In genomic region chr5:172429201-172429940, GRCh38 we compare ENCODE assay signal across 10 cellular contexts. TPM values are rescaled to one million over a fixed set of nuclear protein-coding genes. Genes with fewer than 3 reads are reported as not detected.
DNase-seq lines count a peak whose midpoint lies in the region; ATAC-seq and TF ChIP-seq lines count a peak whose summit lies in the region.
"Had no signal": no experiment of that assay in that cellular context is flagged by ENCODE, and none has a peak within 500 bp of the region (broad histone marks: within the 10 kb centered on the region; RNA-seq: fewer than 3 reads in every experiment).

No MANE protein-coding gene starts in this region.

- peak; percentile 53 for ATAC-seq in left lobe of liver
- ATAC-seq in HG03457 (IDR thresholded peaks at IDR 0.05; ENCODE audit: unreplicated experiment) = no peak
- ATAC-seq in GM18861 (IDR thresholded peaks at IDR 0.05; ENCODE audit: unreplicated experiment) = no peak

- DNase-seq in HCEC 1CT (peak; percentile 95), chondrocyte (ENCODE audit: low spot score) (no peak), left lobe of liver (ENCODE audit: low spot score) (no peak), progenitor cell of endocrine pancreas (ENCODE audit: low spot score, unreplicated experiment) (no peak), MG63 (no peak)
- DNase-seq: activated CD4-positive, CD25-positive, alpha-beta regulatory T cell; DMS79 had no signal

- no peak for TF ChIP-seq CTCF in chondrocyte (IDR thresholded peaks at IDR 0.05)
- TF ChIP-seq CTCF in progenitor cell of endocrine pancreas (IDR thresholded peaks at IDR 0.05; ENCODE audit: unreplicated experiment) = no peak

- no peak overlapping the region for H3K9ac ChIP-seq in stomach smooth muscle (ENCODE audit: low read length in 2 of 2)

- H3K36me3 Mint-ChIP-seq in chondrocyte (ENCODE audit: low read depth) (peaks cover 13% of the 10 kb centered on the region), progenitor cell of endocrine pancreas (ENCODE audit: insufficient read depth) (peaks cover 11% of the 10 kb centered on the region)

- H3K4me1 Mint-ChIP-seq in chondrocyte (ENCODE audit: low read depth) = peaks cover 20% of the 10 kb centered on the region
- peaks cover 11% of the 10 kb centered on the region for H3K4me1 Mint-ChIP-seq in progenitor cell of endocrine pancreas (ENCODE audit: low read depth)

- H3K27me3 Mint-ChIP-seq in chondrocyte (ENCODE audit: low read depth) = no peaks in the 10 kb centered on the region
- no peaks in the 10 kb centered on the region for H3K27me3 Mint-ChIP-seq in progenitor cell of endocrine pancreas

- peak overlapping the region in 1 of 2 donors; percentile 22 for H3K4me3 ChIP-seq in stomach smooth muscle (ENCODE audit: low read length in 2 of 2)
- no peak overlapping the region for H3K4me3 ChIP-seq in MG63

- peak overlapping the region; percentile 46 for H3K27ac ChIP-seq in stomach smooth muscle (ENCODE audit: low read length)

- H3K27me3 ChIP-seq in stomach smooth muscle (ENCODE audit: control insufficient read depth in 1 of 2, insufficient read depth in 2 of 2, low read length in 2 of 2) (no peaks in the 10 kb centered on the region), MG63 (no peaks in the 10 kb centered on the region)

- H3K4me3 Mint-ChIP-seq in chondrocyte (ENCODE audit: unreplicated experiment) (no peak overlapping the region), progenitor cell of endocrine pancreas (ENCODE audit: low read depth) (no peak overlapping the region)

- H3K9me3 Mint-ChIP-seq in chondrocyte (ENCODE audit: low read depth) (no peaks in the 10 kb centered on the region), progenitor cell of endocrine pancreas (ENCODE audit: low read depth) (no peaks in the 10 kb centered on the region)

- peaks cover 0 to 5% of the 10 kb centered on the region in 2 donors for H3K36me3 ChIP-seq in stomach smooth muscle (ENCODE audit: control insufficient read depth in 2 of 2, insufficient read depth in 2 of 2, low read length in 2 of 2)
- H3K36me3 ChIP-seq in MG63 = peaks cover 8% of the 10 kb centered on the region

- H3K9me3 ChIP-seq in stomach smooth muscle (ENCODE audit: control insufficient read depth in 2 of 2, low read length in 2 of 2) (no peaks in the 10 kb centered on the region), MG63 (no peaks in the 10 kb centered on the region)

- H3K27ac Mint-ChIP-seq in chondrocyte (ENCODE audit: unreplicated experiment) (peak overlapping the region; percentile 57), progenitor cell of endocrine pancreas (no peak overlapping the region)

- H3K4me1 ChIP-seq in stomach smooth muscle (ENCODE audit: control insufficient read depth, insufficient read depth, low read length) = peaks cover 49% of the 10 kb centered on the region

RNA-seq across cellular contexts. Expression of gene SH3PXD2B, which starts 25.0 kb away (rescaled TPM):
- 48.9 to 81.1 TPM (median 75.7 TPM) in 3 replicates for total RNA-seq in chondrocyte
- total RNA-seq in left lobe of liver = 3.8 TPM
- 72.4 and 79.8 TPM in 2 replicates for total RNA-seq in progenitor cell of endocrine pancreas
- 4.4 and 15.2 TPM in 2 replicates for total RNA-seq in MG63 (2014; rRNA removed; shearing (Covaris generic); ENCODE audit: low replicate concordance)
